ENCODE assay signal across 17 cellular contexts in genomic region chr6:107202876-107203468, GRCh38.
DNase-seq lines count a peak whose midpoint lies in the region; ATAC-seq and TF ChIP-seq lines count a peak whose summit lies in the region.
"Had no signal": no experiment of that assay in that cellular context is flagged by ENCODE, and none has a peak within 500 bp of the region (broad histone marks: within the 10 kb centered on the region; RNA-seq: fewer than 3 reads in every experiment).

No MANE protein-coding gene starts in this region.

- no peak overlapping the region for H3K4ac ChIP-seq in mesendoderm (ENCODE audit: low read depth, low read length)

- 71 to 93% methylated on average over 4 of the region's 4 CpGs for WGBS in lung, 2 donors
- no CpG with 5 or more reads among the region's 4 CpGs for WGBS in mesendoderm (ENCODE audit: extremely low coverage, insufficient coverage, low lambda C conversion rate)

- no peak overlapping the region for H3K23ac ChIP-seq in mesendoderm (ENCODE audit: low read length)

- ATAC-seq in lung (ENCODE audit: insufficient read depth, low FRiP score) = no peak
- ATAC-seq in activated CD8-positive, alpha-beta T cell treated with anti-CD3 and anti-CD28 coated beads, Interleukin-2, amount 10 ng/mL, durations not matched to agents 7 days and 5 days = no peak
- ATAC-seq: A549 had no signal

- H3K18ac ChIP-seq in mesendoderm (ENCODE audit: low read length) = no peak overlapping the region

- intact Hi-C loops in CD14-positive monocyte (cut with micrococcal nuclease) = no loop called here

- CTCF ChIA-PET in activated CD8-positive, alpha-beta T cell treated with anti-CD3 and anti-CD28 coated beads, Interleukin-2, amount 10 ng/mL, durations not matched to agents 7 days and 5 days (lab: Charles Lee) = no interaction called here

- H3K27ac ChIP-seq in VCaP = peak overlapping the region; percentile 60
- no peak overlapping the region for H3K27ac ChIP-seq in lung (ENCODE audit: low read depth in 1 of 2, low read length in 1 of 2)
- H3K27ac ChIP-seq in mesendoderm (ENCODE audit: low read depth, low read length) = no peak overlapping the region
- H3K27ac ChIP-seq in osteoblast (ENCODE audit: low read depth, low read length) = no peak overlapping the region
- H3K27ac ChIP-seq: A549 had no signal

- H3K9me3 Mint-ChIP-seq in activated CD8-positive, alpha-beta T cell treated with anti-CD3 and anti-CD28 coated beads, Interleukin-2, amount 10 ng/mL, durations not matched to agents 7 days and 5 days (ENCODE audit: insufficient read depth) = no peaks in the 10 kb centered on the region
- H3K9me3 Mint-ChIP-seq in CD14-positive monocyte = peaks cover 0 to 7% (median 0%) of the 10 kb centered on the region in 7 donors

- H2BK15ac ChIP-seq in mesendoderm (replicated peaks; ENCODE audit: low read depth) = no peak overlapping the region

- no peak overlapping the region for H2BK5ac ChIP-seq in mesendoderm (ENCODE audit: low read length)

- H3K4me1 ChIP-seq in lung (ENCODE audit: control insufficient read depth in 2 of 2, insufficient read depth in 2 of 2, low read length in 2 of 2) (no peaks in the 10 kb centered on the region), mesendoderm (ENCODE audit: control insufficient read depth, low read depth, low read length) (no peaks in the 10 kb centered on the region), osteoblast (ENCODE audit: insufficient read depth, low read length) (no peaks in the 10 kb centered on the region)
- H3K4me1 ChIP-seq: A549 had no signal

- H3K4me3 Mint-ChIP-seq in activated CD8-positive, alpha-beta T cell treated with anti-CD3 and anti-CD28 coated beads, Interleukin-2, amount 10 ng/mL, durations not matched to agents 7 days and 5 days = no peak overlapping the region
- H3K4me3 Mint-ChIP-seq in CD14-positive monocyte = no peak overlapping the region
- H3K4me3 Mint-ChIP-seq: CD4-positive, alpha-beta memory T cell had no signal

- no peak overlapping the region for H4K5ac ChIP-seq in mesendoderm (ENCODE audit: low read length)

- peak; percentile 29 for DNase-seq in SIG-M5 treated with dmso at 0.1 percent for 504 hours (lab: John Stamatoyannopoulos, UW; ENCODE audit: unreplicated experiment)
- DNase-seq in SIG-M5 (lab: John Stamatoyannopoulos, UW) = no peak
- peak; percentile 37 for DNase-seq in lung (ENCODE audit: low spot score)
- DNase-seq in mesendoderm = no peak
- DNase-seq in activated CD8-positive, alpha-beta T cell treated with anti-CD3 and anti-CD28 coated beads, Interleukin-2, amount 10 ng/mL, durations not matched to agents 7 days and 5 days = no peak
- DNase-seq in CD14-positive monocyte (ENCODE audit: low spot score) = no peak
- DNase-seq in osteoblast (ENCODE audit: insufficient read length, low spot score, missing footprints) = no peak
- DNase-seq: CD4-positive, alpha-beta memory T cell; DND-41; KG1; NCI-H146; NCI-H2107; NCI-H526 treated with DMSO at 0.1 percent for 48 hours; Right ventricle myocardium superior; SK-N-SH had no signal

- no peak overlapping the region for H3K9ac ChIP-seq in mesendoderm (ENCODE audit: low read length)
- H3K9ac ChIP-seq: SK-N-SH had no signal

- H2AFZ ChIP-seq in osteoblast (ENCODE audit: low read length) = no peak overlapping the region

- H2BK120ac ChIP-seq in mesendoderm (ENCODE audit: low read depth, low read length) = no peak overlapping the region

- peaks cover 2% of the 10 kb centered on the region for H3K36me3 Mint-ChIP-seq in activated CD8-positive, alpha-beta T cell treated with anti-CD3 and anti-CD28 coated beads, Interleukin-2, amount 10 ng/mL, durations not matched to agents 7 days and 5 days (ENCODE audit: low read depth)
- peaks cover 16 to 26% of the 10 kb centered on the region in 2 donors for H3K36me3 Mint-ChIP-seq in CD14-positive monocyte

- no peak overlapping the region for H3K4me3 ChIP-seq in lung
- H3K4me3 ChIP-seq in mesendoderm (ENCODE audit: low read length) = no peak overlapping the region
- no peak overlapping the region for H3K4me3 ChIP-seq in osteoblast (ENCODE audit: insufficient read depth, low read length)
- H3K4me3 ChIP-seq: A549 had no signal

- H3K9me3 ChIP-seq in lung (ENCODE audit: control insufficient read depth in 2 of 2, insufficient read depth in 1 of 2, low read length in 1 of 2) (no peaks in the 10 kb centered on the region), osteoblast (ENCODE audit: low read depth, low read length) (no peaks in the 10 kb centered on the region)
- H3K9me3 ChIP-seq: SK-N-SH had no signal

- POLR2A ChIA-PET in activated CD8-positive, alpha-beta T cell treated with anti-CD3 and anti-CD28 coated beads, Interleukin-2, amount 10 ng/mL, durations not matched to agents 7 days and 5 days (lab: Charles Lee) = no interaction called here

- H3K36me3 ChIP-seq in lung (ENCODE audit: control insufficient read depth in 2 of 2, insufficient read depth in 2 of 2, low read length in 2 of 2) = peaks cover 0 to 4% of the 10 kb centered on the region in 2 donors
- H3K36me3 ChIP-seq in mesendoderm (ENCODE audit: control insufficient read depth, insufficient read depth, low read length) = no peaks in the 10 kb centered on the region
- no peaks in the 10 kb centered on the region for H3K36me3 ChIP-seq in osteoblast (ENCODE audit: insufficient read depth, low read length)

- no peaks in the 10 kb centered on the region for H3K79me1 ChIP-seq in mesendoderm (ENCODE audit: low read length)

- TF ChIP-seq CTCF in VCaP (conservative IDR thresholded peaks at IDR 0.05) (no peak), lung (IDR thresholded peaks at IDR 0.05; ENCODE audit: control extremely low read depth, extremely low read depth) (no peak), CD14-positive monocyte (IDR thresholded peaks at IDR 0.05) (no peak), osteoblast (IDR thresholded peaks at IDR 0.05; ENCODE audit: extremely low read depth, low read depth, low read length) (no peak)

- H3K56ac ChIP-seq in mesendoderm (ENCODE audit: low read length) = no peak overlapping the region

- H3K79me2 ChIP-seq in mesendoderm (ENCODE audit: control insufficient read depth, insufficient read depth, low read length) (no peaks in the 10 kb centered on the region), osteoblast (ENCODE audit: insufficient read depth, low read length) (no peaks in the 10 kb centered on the region)

- H3K27me3 ChIP-seq in lung (ENCODE audit: control insufficient read depth, insufficient read depth) (no peaks in the 10 kb centered on the region), mesendoderm (ENCODE audit: insufficient read depth, low read length, poor library complexity) (no peaks in the 10 kb centered on the region), osteoblast (ENCODE audit: insufficient read depth, low read length) (no peaks in the 10 kb centered on the region)

- H3K4me2 ChIP-seq in mesendoderm (ENCODE audit: low read length) (no peak overlapping the region), osteoblast (ENCODE audit: insufficient read depth, low read length) (no peak overlapping the region)
- H3K4me2 ChIP-seq: A549, SK-N-SH had no signal

- H2AK5ac ChIP-seq in mesendoderm (ENCODE audit: low read length) = no peak overlapping the region

- H4K20me1 ChIP-seq in osteoblast (ENCODE audit: insufficient read depth, low read length) = no peaks in the 10 kb centered on the region

- no peak overlapping the region for H4K8ac ChIP-seq in mesendoderm (ENCODE audit: low read depth, low read length)

- no peak overlapping the region for H3K27ac Mint-ChIP-seq in activated CD8-positive, alpha-beta T cell treated with anti-CD3 and anti-CD28 coated beads, Interleukin-2, amount 10 ng/mL, durations not matched to agents 7 days and 5 days
- no peak overlapping the region for H3K27ac Mint-ChIP-seq in CD14-positive monocyte

- no peaks in the 10 kb centered on the region for H3K4me1 Mint-ChIP-seq in activated CD8-positive, alpha-beta T cell treated with anti-CD3 and anti-CD28 coated beads, Interleukin-2, amount 10 ng/mL, durations not matched to agents 7 days and 5 days (ENCODE audit: low read depth)
- H3K4me1 Mint-ChIP-seq in CD14-positive monocyte = no peaks in the 10 kb centered on the region
- H3K4me1 Mint-ChIP-seq: CD4-positive, alpha-beta memory T cell had no signal

- no peaks in the 10 kb centered on the region for H3K27me3 Mint-ChIP-seq in activated CD8-positive, alpha-beta T cell treated with anti-CD3 and anti-CD28 coated beads, Interleukin-2, amount 10 ng/mL, durations not matched to agents 7 days and 5 days (ENCODE audit: low read depth)
- no peaks in the 10 kb centered on the region for H3K27me3 Mint-ChIP-seq in CD14-positive monocyte (ENCODE audit: low read depth in 3 of 3)
- H3K27me3 Mint-ChIP-seq: CD4-positive, alpha-beta memory T cell had no signal

Comparison
In these comparisons a context has a peak if more than half of its experiments do, and no peak if none do; other contexts are left out.
1. DNase-seq: peak in SIG-M5 treated with dmso at 0.1 percent for 504 hours (single experiment) and lung (single experiment); none in SIG-M5 (single experiment), mesendoderm (single experiment), activated CD8-positive, alpha-beta T cell treated with anti-CD3 and anti-CD28 coated beads, Interleukin-2, amount 10 ng/mL, durations not matched to agents 7 days and 5 days (single experiment), CD14-positive monocyte (single experiment) and osteoblast (single experiment).